26 cellular contexts compared by ENCODE assay signal in the genomic region with DNA sequence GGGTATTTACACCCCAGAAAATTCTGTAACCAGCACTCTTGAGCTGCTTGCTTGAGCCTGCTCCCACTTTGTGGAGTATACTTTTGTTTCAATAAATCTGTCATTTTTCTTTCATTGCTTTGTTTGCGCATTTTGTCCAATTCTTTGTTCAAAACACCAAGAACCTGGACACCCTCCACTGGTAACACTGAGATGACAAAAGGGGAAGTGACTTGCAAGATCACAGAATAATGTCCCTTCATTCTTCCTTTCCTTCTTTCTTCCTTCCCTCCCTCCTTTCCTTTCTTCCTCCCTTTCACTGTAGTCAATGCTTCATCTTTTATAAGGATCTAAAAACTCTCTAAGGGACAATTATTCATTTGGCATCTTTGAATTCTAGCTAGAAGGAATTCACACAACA.
"Had no signal": no experiment of that assay in that cellular context is flagged by ENCODE, and none has a peak within 500 bp of the region (broad histone marks: within the 10 kb centered on the region; RNA-seq: fewer than 3 reads in every experiment).

No MANE protein-coding gene starts in this region.

- H3K27me3 ChIP-seq: brain microvascular endothelial cell, dorsolateral prefrontal cortex had no signal

- H3K27ac ChIP-seq: brain microvascular endothelial cell, coronary artery, dorsolateral prefrontal cortex, VCaP had no signal

- DNase-seq: activated CD4-positive, alpha-beta memory T cell treated with anti-CD3 and anti-CD28 coated beads, Interleukin-2, amount 10 ng/mL, durations not matched to agents 7 days and 5 days; activated CD4-positive, alpha-beta T cell treated with anti-CD3 and anti-CD28 coated beads for 1 hour; activated CD4-positive, alpha-beta T cell treated with anti-CD3 and anti-CD28 coated beads for 4 hours; activated CD4-positive, alpha-beta T cell treated with anti-CD3 and anti-CD28 coated beads, Interleukin-2, amount 10 ng/mL, durations not matched to agents 7 days and 5 days; activated CD4-positive, alpha-beta T cell treated with anti-CD3 and anti-CD28 coated beads, Interleukin-2, amount 50 U/mL, for 4 hours; activated CD8-positive, alpha-beta memory T cell treated with anti-CD3 and anti-CD28 coated beads, Interleukin-2, amount 50 U/mL, for 48 hours; activated effector memory CD4-positive, alpha-beta T cell treated with Interleukin-2 at 50 U/mL for 16 hours; activated gamma-delta T cell treated with Interleukin-2 at 50 U/mL for 16 hours; activated naive CD4-positive, alpha-beta T cell treated with anti-CD3 and anti-CD28 coated beads, Interleukin-2, amount 50 U/mL, for 16 hours; activated naive CD4-positive, alpha-beta T cell treated with Interleukin-2 at 50 U/mL for 16 hours; activated T-cell treated with anti-CD3 and anti-CD28 coated beads, Interleukin-2, amount 50 U/mL, for 4 hours; amniotic stem cell; brain microvascular endothelial cell; dorsolateral prefrontal cortex; effector memory CD4-positive, alpha-beta T cell; endodermal cell; foreskin fibroblast; T-helper 2 cell had no signal

- FAIRE-seq: astrocyte, bronchial epithelial cell, frontal cortex had no signal

- ATAC-seq: activated T-cell treated with anti-CD3 and anti-CD28 coated beads, Interleukin-2, amount 50 U/mL, for 4 hours; activated T-helper 17 cell treated with anti-CD3 and anti-CD28 coated beads, Interleukin-2, amount 50 U/mL, for 72 hours; esophagus mucosa; WTC11 had no signal

- H3K36me3 ChIP-seq: brain microvascular endothelial cell had no signal

- H3K4me3 ChIP-seq: coronary artery, dorsolateral prefrontal cortex had no signal
